10 cellular contexts compared by ENCODE assay signal in the genomic region with DNA sequence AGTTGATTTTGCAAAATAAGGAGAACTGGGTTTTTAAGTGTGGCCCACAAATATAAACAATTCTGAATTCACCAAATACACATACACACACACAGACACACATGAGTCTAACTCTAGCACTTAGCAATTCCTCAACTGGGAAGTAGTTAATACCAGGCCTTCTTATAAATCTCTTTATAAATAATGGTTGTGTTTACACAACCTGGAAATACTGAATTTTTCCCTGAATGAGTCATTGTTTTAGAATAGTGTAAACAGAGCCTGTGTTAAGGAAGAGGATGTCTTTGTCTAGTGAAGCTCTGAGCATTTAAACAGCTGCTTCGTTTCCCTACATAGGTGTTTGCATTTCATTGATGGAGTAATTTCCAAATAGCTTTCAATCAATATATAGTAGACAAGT.
DNase-seq lines count a peak whose midpoint lies in the region; ATAC-seq, FAIRE-seq and TF ChIP-seq lines count a peak whose summit lies in the region.
"Had no signal": no experiment of that assay in that cellular context is flagged by ENCODE, and none has a peak within 500 bp of the region (broad histone marks: within the 10 kb centered on the region; RNA-seq: fewer than 3 reads in every experiment).

No MANE protein-coding gene starts in this region.

- H2AFZ ChIP-seq in astrocyte (ENCODE audit: low read depth, low read length), result no peak overlapping the region

- no peak overlapping the region for H3K9ac ChIP-seq in astrocyte (ENCODE audit: low read length)

- ATAC-seq in GM21526 (IDR thresholded peaks at IDR 0.05; ENCODE audit: low FRiP score, unreplicated experiment) (no peak), HG02884 (IDR thresholded peaks at IDR 0.05; ENCODE audit: unreplicated experiment) (no peak)

- H3K27me3 ChIP-seq in astrocyte (ENCODE audit: insufficient read depth, low read length), result no peaks in the 10 kb centered on the region
- H3K27me3 ChIP-seq: SJSA1 had no signal

- peak; percentile 97 for DNase-seq in DMS153 (lab: John Stamatoyannopoulos, UW)
- peak; percentile 80 for DNase-seq in NCI-H1092 treated with DMSO at 0.1 percent for 48 hours (lab: John Stamatoyannopoulos, UW)
- peak; percentile 59 for DNase-seq in astrocyte (ENCODE audit: low read depth)
- DNase-seq in kidney glomerular epithelial cell (lab: John Stamatoyannopoulos, UW), result peak; percentile 35
- DNase-seq in middle frontal gyrus (ENCODE audit: extremely low spot score, low spot score), result no peak
- no peak for DNase-seq in NCI-H446 treated with DMSO at 0.1 percent for 48 hours (lab: John Stamatoyannopoulos, UW)
- DNase-seq: KG1 had no signal

- H3K79me2 ChIP-seq in astrocyte (ENCODE audit: insufficient read depth, low read length), result no peaks in the 10 kb centered on the region

- FAIRE-seq in astrocyte (lab: Jason Lieb, UNC), result no peak

- H3K36me3 ChIP-seq in astrocyte (ENCODE audit: insufficient read depth, low read length), result no peaks in the 10 kb centered on the region
- H3K36me3 ChIP-seq: SJSA1 had no signal

- no peak overlapping the region for H3K27ac Mint-ChIP-seq in astrocyte (ENCODE audit: unreplicated experiment)

- peaks cover 4% of the 10 kb centered on the region for H3K27me3 Mint-ChIP-seq in astrocyte (ENCODE audit: low read depth, unreplicated experiment)

- H3K4me2 ChIP-seq in astrocyte (ENCODE audit: low read length), result no peak overlapping the region

- no peaks in the 10 kb centered on the region for H3K4me1 ChIP-seq in astrocyte (ENCODE audit: insufficient read depth, low read length)

- no peak for TF ChIP-seq CTCF in astrocyte (IDR thresholded peaks at IDR 0.05; ENCODE audit: insufficient read depth, low read depth, low read length)

- H3K4me1 Mint-ChIP-seq in astrocyte (ENCODE audit: low read depth, unreplicated experiment), result no peaks in the 10 kb centered on the region

- no peak overlapping the region for H3K27ac ChIP-seq in astrocyte (ENCODE audit: low read depth, low read length)
- H3K27ac ChIP-seq: SJSA1 had no signal

- H3K9me3 ChIP-seq in astrocyte (ENCODE audit: insufficient read depth, low read depth, low read length), result no peaks in the 10 kb centered on the region
- H3K9me3 ChIP-seq: SJSA1 had no signal

- H3K9me3 Mint-ChIP-seq in astrocyte (ENCODE audit: unreplicated experiment), result peaks cover 5% of the 10 kb centered on the region

- no peaks in the 10 kb centered on the region for H4K20me1 ChIP-seq in astrocyte (ENCODE audit: insufficient read depth, low read length)

- H3K36me3 Mint-ChIP-seq in astrocyte (ENCODE audit: low read depth, unreplicated experiment), result no peaks in the 10 kb centered on the region

- no peak overlapping the region for H3K4me3 Mint-ChIP-seq in astrocyte (ENCODE audit: unreplicated experiment)

- no peak overlapping the region for H3K4me3 ChIP-seq in astrocyte (ENCODE audit: insufficient read depth, low read depth, low read length)
- H3K4me3 ChIP-seq: SJSA1 had no signal

Comparison
In these comparisons a context has a peak if more than half of its experiments do, and no peak if none do; other contexts are left out.
1. DNase-seq: peak in DMS153 (single experiment), NCI-H1092 treated with DMSO at 0.1 percent for 48 hours (single experiment), astrocyte (single experiment) and kidney glomerular epithelial cell (single experiment); none in middle frontal gyrus (single experiment) and NCI-H446 treated with DMSO at 0.1 percent for 48 hours (single experiment).